29 cellular contexts compared by ENCODE assay signal in genomic region chr6:135006386-135006914, GRCh38. TPM values are rescaled to one million over a fixed set of nuclear protein-coding genes. Genes with fewer than 3 reads are reported as not detected.
DNase-seq lines count a peak whose midpoint lies in the region; ATAC-seq and TF ChIP-seq lines count a peak whose summit lies in the region.
"Had no signal": no experiment of that assay in that cellular context is flagged by ENCODE, and none has a peak within 500 bp of the region (broad histone marks: within the 10 kb centered on the region; RNA-seq: fewer than 3 reads in every experiment).

No MANE protein-coding gene starts in this region.

- in situ Hi-C loops in GM23248 (cut with MboI): no loop called here

- H3K9me3 ChIP-seq in BLaER1 treated with 17β-estradiol and CSF1 and Interleukin-3, amounts not matched to agents 10 nM and 100 nM (replicated peaks in 1 of 11): peaks cover 0 to 6% (median 2%) of the 10 kb centered on the region in 11 experiments; a peak in 8 of 22 replicates
- no peaks in the 10 kb centered on the region for H3K9me3 ChIP-seq in GM23248 (ENCODE audit: low read depth)
- H3K9me3 ChIP-seq: A549, gastrocnemius medialis, thoracic aorta had no signal

- H3K36me3 ChIP-seq in BLaER1 treated with 17β-estradiol and CSF1 and Interleukin-3, amounts not matched to agents 10 nM and 100 nM: peaks cover 5 to 34% (median 10%) of the 10 kb centered on the region in 11 experiments; a peak in 20 of 22 replicates
- no peaks in the 10 kb centered on the region for H3K36me3 ChIP-seq in GM23248 (ENCODE audit: low read depth)
- H3K36me3 ChIP-seq: thoracic aorta had no signal

- H3K27ac ChIP-seq in BLaER1 treated with 17β-estradiol and CSF1 and Interleukin-3, amounts not matched to agents 10 nM and 100 nM: no peak overlapping the region
- H3K27ac ChIP-seq in GM23248: no peak overlapping the region
- H3K27ac ChIP-seq: A549, gastrocnemius medialis, thoracic aorta had no signal

- ATAC-seq in GM19328 (IDR thresholded peaks at IDR 0.05; ENCODE audit: unreplicated experiment) (no peak), omental fat pad (ENCODE audit: low FRiP score) (no peak)
- ATAC-seq: A549; activated CD8-positive, alpha-beta T cell treated with anti-CD3 and anti-CD28 coated beads for 36 hours; effector memory CD8-positive, alpha-beta T cell; esophagus mucosa; gastrocnemius medialis; natural killer cell treated with Interleukin-12 subunit alpha and Interleukin-12 subunit beta and Interleukin-15 and Interleukin-18, amount 100 ng/mL, for 72 hours had no signal

- H3K9ac ChIP-seq in BLaER1 treated with 17β-estradiol and CSF1 and Interleukin-3, amounts not matched to agents 10 nM and 100 nM: peak overlapping the region in 2 of 11 experiments; percentile 6 to 7; a peak in 2 of 22 replicates
- H3K9ac ChIP-seq in GM23248: no peak overlapping the region

- H3K4me3 ChIP-seq in BLaER1 treated with 17β-estradiol and CSF1 and Interleukin-3, amounts not matched to agents 10 nM and 100 nM: no peak overlapping the region
- no peak overlapping the region for H3K4me3 ChIP-seq in GM23248
- H3K4me3 ChIP-seq: A549, gastrocnemius medialis, lung, thoracic aorta had no signal

- H3K9me2 ChIP-seq in GM23248 (ENCODE audit: insufficient read depth): no peaks in the 10 kb centered on the region

- no peak overlapping the region for H2AFZ ChIP-seq in GM23248

- TF ChIP-seq CTCF in omental fat pad (IDR thresholded peaks at IDR 0.05): no peak

- peaks cover 20 to 80% (median 58%) of the 10 kb centered on the region in 10 experiments for H3K4me1 ChIP-seq in BLaER1 treated with 17β-estradiol and CSF1 and Interleukin-3, amounts not matched to agents 10 nM and 100 nM
- H3K4me1 ChIP-seq in GM23248 (ENCODE audit: insufficient read depth): no peaks in the 10 kb centered on the region; the same call in 1 of the 2 replicates

- H4K20me1 ChIP-seq in BLaER1 treated with 17β-estradiol and CSF1 and Interleukin-3, amounts not matched to agents 10 nM and 100 nM: peaks cover 0 to 11% (median 0%) of the 10 kb centered on the region in 11 experiments; a peak in 3 of 22 replicates
- no peaks in the 10 kb centered on the region for H4K20me1 ChIP-seq in GM23248 (ENCODE audit: insufficient read depth)

- H3K4me2 ChIP-seq in BLaER1 treated with 17β-estradiol and CSF1 and Interleukin-3, amounts not matched to agents 10 nM and 100 nM: peak overlapping the region in 7 of 11 experiments; percentile 30 to 92 (median 81); a peak in 14 of 22 replicates
- no peak overlapping the region for H3K4me2 ChIP-seq in GM23248 (ENCODE audit: unreplicated experiment)
- H3K4me2 ChIP-seq: A549 had no signal

- WGBS in GM23248 (ENCODE audit: low coverage in 1 of 2, low lambda C conversion rate in 2 of 2, missing lambda C conversion rate in 2 of 2), 2 experiments: 97 to 98% methylated on average over 3 of the region's 3 CpGs

- H3K79me2 ChIP-seq in GM23248 (ENCODE audit: insufficient read depth): peaks cover 15% of the 10 kb centered on the region

- DNase-seq in GM23248 (peak; percentile 47), dermis blood vessel endothelial cell (peak; percentile 13), pons (ENCODE audit: low spot score) (peak; percentile 53), omental fat pad (ENCODE audit: low spot score) (no peak), NCI-H1417 treated with DMSO at 0.1 percent for 48 hours (lab: John Stamatoyannopoulos, UW) (no peak)
- DNase-seq in stimulated activated CD4-positive, alpha-beta T cell treated with anti-CD3 and anti-CD28 coated beads, Interleukin-4, amount 100 ng/mL, for 24 hours: no peak
- DNase-seq: activated CD8-positive, alpha-beta memory T cell treated with anti-CD3 and anti-CD28 coated beads, Interleukin-2, amount 50 U/mL, for 48 hours; activated CD8-positive, alpha-beta T cell treated with anti-CD3 and anti-CD28 coated beads for 36 hours; activated naive CD4-positive, alpha-beta T cell treated with Interleukin-2 at 50 U/mL for 16 hours; AML-193; caudate nucleus; CD8-positive, alpha-beta memory T cell; cortex of kidney; DMS153; effector memory CD8-positive, alpha-beta T cell; gastrocnemius medialis; NCI-H1105; NCI-H2029; NCI-H226; NCI-H69; occipital lobe; stimulated activated naive CD4-positive, alpha-beta T cell treated with Interleukin-2 at 50 U/mL for 16 hours had no signal

- no peaks in the 10 kb centered on the region for H3K27me3 ChIP-seq in BLaER1 treated with 17β-estradiol and CSF1 and Interleukin-3, amounts not matched to agents 10 nM and 100 nM
- no peaks in the 10 kb centered on the region for H3K27me3 ChIP-seq in GM23248 (replicated peaks; ENCODE audit: insufficient read depth)
- H3K27me3 ChIP-seq: gastrocnemius medialis had no signal

- H3F3A ChIP-seq in GM23248 (ENCODE audit: insufficient read depth): no peaks in the 10 kb centered on the region

RNA-seq across cellular contexts. Expression of gene HBS1L, which starts 48.2 kb away (rescaled TPM):
- 83.1 and 124 TPM in 2 replicates for total RNA-seq in GM23248 (2014; rRNA removed; shearing (Covaris generic))
- polyA plus RNA-seq in GM23248 (2016; fragmentation: Nextera tagmentation; extraction: Ambion mirVana): 83.9 and 85.0 TPM in 2 replicates
- total RNA-seq in dermis blood vessel endothelial cell: 106 and 170 TPM in 2 replicates
- 10 to 100 TPM; 39.2 to 54.8 (median 47.0) TPM for total RNA-seq in omental fat pad

RNA-seq across cellular contexts. Expression of gene ALDH8A1, which starts 56.5 kb away (rescaled TPM):
- not detected in 2 replicates for total RNA-seq in GM23248 (2014; rRNA removed; shearing (Covaris generic))
- polyA plus RNA-seq in GM23248 (2016; fragmentation: Nextera tagmentation; extraction: Ambion mirVana): not detected in 2 replicates
- total RNA-seq in dermis blood vessel endothelial cell (0.37 and 0.51 TPM in 2 replicates), omental fat pad (1 to 10 TPM; 1.5 to 7.0 (median 3.0) TPM)

Comparison
In these comparisons a context has a peak if more than half of its experiments do, and no peak if none do; other contexts are left out.
1. DNase-seq: peak in GM23248 (single experiment), dermis blood vessel endothelial cell (single experiment) and pons (single experiment); none in stimulated activated CD4-positive, alpha-beta T cell treated with anti-CD3 and anti-CD28 coated beads, Interleukin-4, amount 100 ng/mL, for 24 hours (single experiment), omental fat pad (single experiment) and NCI-H1417 treated with DMSO at 0.1 percent for 48 hours (single experiment).